8 cellular contexts compared by ENCODE assay signal in genomic region chr14:31420319-31421081, GRCh38. TPM values are rescaled to one million over a fixed set of nuclear protein-coding genes. Genes with fewer than 3 reads are reported as not detected.
DNase-seq lines count a peak whose midpoint lies in the region; ATAC-seq and TF ChIP-seq lines count a peak whose summit lies in the region.

Gene HEATR5A, minus strand, starts transcription at chr14:31420550. Its CDS starts 17,575 bp downstream, at chr14:31402975.

- ATAC-seq in HG02870 (IDR thresholded peaks at IDR 0.05; ENCODE audit: unreplicated experiment) (peak; percentile 92), T-cell (replicated peaks in 1 of 4) (peak; percentile 96 to 98 (median 97)), left cardiac atrium (peak; percentile 99), upper lobe of left lung (ENCODE audit: low FRiP score in 2 of 2) (peak; percentile 98 to 99)

- no peaks in the 10 kb centered on the region for H3K9me3 Mint-ChIP-seq in T-cell

- peaks cover 14 to 22% (median 17%) of the 10 kb centered on the region in 4 donors for H3K4me1 ChIP-seq in upper lobe of left lung

- POLR2A ChIA-PET in T-cell (lab: Charles Lee): interaction anchor here (0.5 to 1.3 kb wide), 11 partner anchors 10 to 783 kb away, joined by 3 to 12 read pairs (median 4); partner anchors contain the start of genes DTD2 (in 1 of the 2), NUBPL (in 1 of the 2) and RNU6-8 (in 1 of the 2)

- H3K27ac Mint-ChIP-seq in T-cell: peak within 1 kb of the TSS; percentile 85 to 94

- DNase-seq in GM13977 (ENCODE audit: low spot score) (peak; percentile 96), NCI-H146 (lab: John Stamatoyannopoulos, UW) (peak; percentile 85), T-cell (peak; percentile 78 to 95 (median 89)), amniotic epithelial cell (ENCODE audit: low read depth) (peak; percentile 96), left cardiac atrium (peak; percentile 97), posterior vena cava (ENCODE audit: low spot score) (peak; percentile 99), upper lobe of left lung (peak; percentile 97 to 100)

- in situ Hi-C loops in GM13977 (cut with MboI; ENCODE audit: low pct_unique_long_range_greater_than_20kb, low sequenced_read_pairs, unreplicated experiment): no loop called here

- peak in 3 of 4 donors; percentile 92 to 99 (median 97) for TF ChIP-seq POLR2A in upper lobe of left lung (IDR thresholded peaks at IDR 0.05)

- H3K36me3 ChIP-seq in upper lobe of left lung: no peaks in the 10 kb centered on the region

- intact Hi-C loops in left cardiac atrium (cut with DNase I) (no loop called here), posterior vena cava (cut with DNase I) (no loop called here)

- TF ChIP-seq EP300 in upper lobe of left lung (IDR thresholded peaks at IDR 0.05): peak in 1 of 4 donors; percentile 62

- peak within 1 kb of the TSS; percentile 86 to 95 (median 90) for H3K27ac ChIP-seq in upper lobe of left lung

- no peaks in the 10 kb centered on the region for H3K9me3 ChIP-seq in upper lobe of left lung

- CTCF ChIA-PET in T-cell (lab: Charles Lee): interaction anchor here (0.7 to 2.1 kb wide), 8 partner anchors 26 to 1139 kb away, joined by 3 to 17 read pairs (median 4); partner anchors contain the start of genes DTD2 (in 1 of the 2) and NUBPL (in 1 of the 2)

- no peaks in the 10 kb centered on the region for H3K27me3 Mint-ChIP-seq in T-cell

- no peaks in the 10 kb centered on the region for H3K27me3 ChIP-seq in upper lobe of left lung

- peaks cover 14 to 32% (median 24%) of the 10 kb centered on the region in 3 donors for H3K4me1 Mint-ChIP-seq in T-cell

- WGBS in upper lobe of left lung, 2 donors: 3 to 7% methylated on average over 18 to 44 of the region's 56 CpGs

- peak within 1 kb of the TSS; percentile 64 to 95 (median 87) for H3K4me3 ChIP-seq in upper lobe of left lung

- peak; percentile 34 for TF ChIP-seq CTCF in GM13977 (IDR thresholded peaks at IDR 0.05; ENCODE audit: extremely low read depth, insufficient read depth, missing control alignments)
- peak in 4 of 6 experiments; percentile 16 to 61 (median 31) for TF ChIP-seq CTCF in upper lobe of left lung (IDR thresholded peaks at IDR 0.05)

- H3K36me3 Mint-ChIP-seq in T-cell: no peaks in the 10 kb centered on the region

- peak within 1 kb of the TSS; percentile 94 to 98 (median 96) for H3K4me3 Mint-ChIP-seq in T-cell

RNA-seq across cellular contexts. Expression of gene HEATR5A, which starts in this region (rescaled TPM):
- total RNA-seq in T-cell: 10 to 100 TPM in 4 of 5 donors, 1 to 10 TPM in 1; 7.5 to 13.2 (median 13.0) TPM
- 10 to 100 TPM; 42.4 to 46.6 TPM for total RNA-seq in left cardiac atrium
- total RNA-seq in posterior vena cava: 10 to 100 TPM; 44.6 to 48.1 TPM
- 10 to 100 TPM; 19.6 to 66.0 (median 39.3) TPM for total RNA-seq in upper lobe of left lung

Comparison
In these comparisons a context has a peak if more than half of its experiments do, and no peak if none do; other contexts are left out.
1. Peak in every context shown above with its lines: DNase-seq, ATAC-seq, H3K4me3 ChIP-seq and H3K27ac ChIP-seq.